10 cellular contexts compared by ENCODE assay signal in the genomic region with DNA sequence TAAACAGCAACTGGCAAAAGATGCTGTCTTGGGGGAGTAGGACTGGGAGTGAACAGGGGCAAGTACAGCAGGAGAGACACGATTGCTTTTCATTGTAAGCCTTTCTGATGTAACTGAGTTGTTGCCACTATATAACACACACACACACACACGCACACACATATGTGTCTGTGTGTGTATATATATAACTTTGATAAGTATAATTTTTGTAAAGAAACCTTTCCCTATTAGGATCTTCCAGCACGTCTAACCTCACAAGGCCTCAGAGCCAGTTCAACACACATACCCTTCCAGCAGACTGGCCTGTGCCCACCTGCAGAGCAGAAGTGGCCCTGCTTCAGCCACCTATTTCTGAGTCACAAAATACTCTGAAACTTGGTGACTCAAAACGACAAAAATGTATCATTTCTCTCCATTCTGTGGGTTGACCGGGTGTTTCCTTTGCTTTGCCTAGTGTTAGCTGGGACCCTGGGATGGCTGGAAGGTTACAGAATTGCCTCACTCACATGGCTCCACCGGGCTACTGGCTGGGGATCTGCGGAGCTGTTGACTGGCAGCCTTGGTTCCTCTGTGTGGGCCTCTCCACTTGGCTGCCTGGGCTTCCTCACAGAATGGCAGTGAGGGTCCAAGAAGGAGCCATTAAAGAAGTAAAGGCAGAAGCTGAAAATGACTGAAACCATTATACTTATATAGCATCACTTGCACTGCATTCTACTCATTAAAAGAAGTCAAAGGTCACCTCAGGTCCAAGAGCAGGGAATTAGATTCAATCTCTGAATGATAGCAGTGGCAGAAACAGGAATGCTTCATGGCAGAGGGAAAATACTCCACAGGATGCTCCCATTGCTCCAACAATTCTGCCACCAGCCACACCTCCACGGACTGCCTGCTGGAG.
DNase-seq lines count a peak whose midpoint lies in the region; ATAC-seq and TF ChIP-seq lines count a peak whose summit lies in the region.
"Had no signal": no experiment of that assay in that cellular context is flagged by ENCODE, and none has a peak within 500 bp of the region (broad histone marks: within the 10 kb centered on the region; RNA-seq: fewer than 3 reads in every experiment).

No MANE protein-coding gene starts in this region.

- H3K4me3 Mint-ChIP-seq in natural killer cell treated with Interleukin-12 subunit alpha and Interleukin-12 subunit beta and Interleukin-15 and Interleukin-18, amount 100 ng/mL, for 72 hours: no peak overlapping the region
- no peak overlapping the region for H3K4me3 Mint-ChIP-seq in natural killer cell
- H3K4me3 Mint-ChIP-seq in activated CD4-positive, alpha-beta memory T cell treated with anti-CD3 and anti-CD28 coated beads for 36 hours: no peak overlapping the region
- H3K4me3 Mint-ChIP-seq: activated naive CD4-positive, alpha-beta T cell treated with anti-CD3 and anti-CD28 coated beads, Interleukin-2, amount 50 U/mL, for 24 hours had no signal

- H3K27me3 ChIP-seq in stomach: no peaks in the 10 kb centered on the region

- 84 to 92% (median 88%) methylated on average over 8 of the region's 8 CpGs for WGBS in stomach, 5 donors

- intact Hi-C loops in natural killer cell (cut with micrococcal nuclease): no loop called here
- intact Hi-C loops in activated CD4-positive, alpha-beta memory T cell treated with anti-CD3 and anti-CD28 coated beads for 36 hours (cut with micrococcal nuclease): loop anchor here (1.0 to 10.0 kb wide), 2 partner anchors 69 to 166 kb away; no protein-coding TSS in a partner anchor
- intact Hi-C loops in stomach (cut with DNase I; ENCODE audit: low total_unique reads): no loop called here

- TF ChIP-seq CTCF in natural killer cell (IDR thresholded peaks at IDR 0.05) (no peak), stomach (IDR thresholded peaks at IDR 0.05) (no peak)

- peak; percentile 17 to 81 for ATAC-seq in natural killer cell treated with Interleukin-12 subunit alpha and Interleukin-12 subunit beta and Interleukin-15 and Interleukin-18, amount 100 ng/mL, for 72 hours
- no peak for ATAC-seq in natural killer cell
- ATAC-seq in HG02798 (IDR thresholded peaks at IDR 0.05; ENCODE audit: poor library complexity, unreplicated experiment): peak; percentile 89

- no peaks in the 10 kb centered on the region for H3K9me3 ChIP-seq in stomach

- no peaks in the 10 kb centered on the region for H3K27me3 Mint-ChIP-seq in natural killer cell treated with Interleukin-12 subunit alpha and Interleukin-12 subunit beta and Interleukin-15 and Interleukin-18, amount 100 ng/mL, for 72 hours
- H3K27me3 Mint-ChIP-seq in natural killer cell (ENCODE audit: low read depth in 2 of 2): no peaks in the 10 kb centered on the region
- H3K27me3 Mint-ChIP-seq in activated CD4-positive, alpha-beta memory T cell treated with anti-CD3 and anti-CD28 coated beads for 36 hours: no peaks in the 10 kb centered on the region
- H3K27me3 Mint-ChIP-seq: activated naive CD4-positive, alpha-beta T cell treated with anti-CD3 and anti-CD28 coated beads, Interleukin-2, amount 50 U/mL, for 24 hours had no signal

- peak overlapping the region in 3 of 5 donors; percentile 30 to 56 (median 41) for H3K27ac ChIP-seq in stomach

- no peaks in the 10 kb centered on the region for H3K9me3 Mint-ChIP-seq in natural killer cell treated with Interleukin-12 subunit alpha and Interleukin-12 subunit beta and Interleukin-15 and Interleukin-18, amount 100 ng/mL, for 72 hours
- no peaks in the 10 kb centered on the region for H3K9me3 Mint-ChIP-seq in natural killer cell
- no peaks in the 10 kb centered on the region for H3K9me3 Mint-ChIP-seq in activated CD4-positive, alpha-beta memory T cell treated with anti-CD3 and anti-CD28 coated beads for 36 hours
- H3K9me3 Mint-ChIP-seq: activated naive CD4-positive, alpha-beta T cell treated with anti-CD3 and anti-CD28 coated beads, Interleukin-2, amount 50 U/mL, for 24 hours had no signal

- no peak for TF ChIP-seq POLR2A in stomach (IDR thresholded peaks at IDR 0.05)

- TF ChIP-seq EP300 in stomach (IDR thresholded peaks at IDR 0.05): no peak

- H3K4me3 ChIP-seq in stomach: no peak overlapping the region

- no peak overlapping the region for H3K27ac Mint-ChIP-seq in natural killer cell treated with Interleukin-12 subunit alpha and Interleukin-12 subunit beta and Interleukin-15 and Interleukin-18, amount 100 ng/mL, for 72 hours
- no peak overlapping the region for H3K27ac Mint-ChIP-seq in natural killer cell
- H3K27ac Mint-ChIP-seq in activated CD4-positive, alpha-beta memory T cell treated with anti-CD3 and anti-CD28 coated beads for 36 hours: no peak overlapping the region

- H3K4me1 ChIP-seq in stomach: peaks cover 17 to 41% (median 29%) of the 10 kb centered on the region in 4 donors

- POLR2A ChIA-PET in activated CD4-positive, alpha-beta memory T cell treated with anti-CD3 and anti-CD28 coated beads for 36 hours (lab: Charles Lee): interaction anchor here (0.7 kb wide), 1 partner anchor 144 kb away, joined by 4 read pairs; no protein-coding TSS in a partner anchor

- DNase-seq in natural killer cell treated with Interleukin-12 subunit alpha and Interleukin-12 subunit beta and Interleukin-15 and Interleukin-18, amount 100 ng/mL, for 72 hours (ENCODE audit: low spot score): no peak
- DNase-seq in natural killer cell (no peak), stomach (no peak), NCI-H1417 treated with DMSO at 0.1 percent for 48 hours (lab: John Stamatoyannopoulos, UW) (no peak), DMS153 treated with DMSO at 0.1 percent for 48 hours (lab: John Stamatoyannopoulos, UW; ENCODE audit: unreplicated experiment) (no peak), NCI-H524 treated with DMSO at 0.1 percent for 48 hours (lab: John Stamatoyannopoulos, UW) (no peak)
- DNase-seq in activated CD4-positive, alpha-beta memory T cell treated with anti-CD3 and anti-CD28 coated beads for 36 hours: peak; percentile 64
- DNase-seq: NCI-H2029 treated with DMSO at 0.1 percent for 48 hours had no signal

- H3K36me3 ChIP-seq in stomach: no peaks in the 10 kb centered on the region

- CTCF ChIA-PET in activated CD4-positive, alpha-beta memory T cell treated with anti-CD3 and anti-CD28 coated beads for 36 hours (lab: Charles Lee): no interaction called here

- no peaks in the 10 kb centered on the region for H3K4me1 Mint-ChIP-seq in natural killer cell treated with Interleukin-12 subunit alpha and Interleukin-12 subunit beta and Interleukin-15 and Interleukin-18, amount 100 ng/mL, for 72 hours (ENCODE audit: low read depth in 2 of 2)
- H3K4me1 Mint-ChIP-seq in natural killer cell: no peaks in the 10 kb centered on the region
- H3K4me1 Mint-ChIP-seq in activated CD4-positive, alpha-beta memory T cell treated with anti-CD3 and anti-CD28 coated beads for 36 hours (ENCODE audit: low read depth): peaks cover 12% of the 10 kb centered on the region
- H3K4me1 Mint-ChIP-seq: activated naive CD4-positive, alpha-beta T cell treated with anti-CD3 and anti-CD28 coated beads, Interleukin-2, amount 50 U/mL, for 24 hours had no signal

- no peaks in the 10 kb centered on the region for H3K36me3 Mint-ChIP-seq in natural killer cell treated with Interleukin-12 subunit alpha and Interleukin-12 subunit beta and Interleukin-15 and Interleukin-18, amount 100 ng/mL, for 72 hours
- no peaks in the 10 kb centered on the region for H3K36me3 Mint-ChIP-seq in natural killer cell
- H3K36me3 Mint-ChIP-seq in activated CD4-positive, alpha-beta memory T cell treated with anti-CD3 and anti-CD28 coated beads for 36 hours: no peaks in the 10 kb centered on the region
- H3K36me3 Mint-ChIP-seq: activated naive CD4-positive, alpha-beta T cell treated with anti-CD3 and anti-CD28 coated beads, Interleukin-2, amount 50 U/mL, for 24 hours had no signal

Comparison
In these comparisons a context has a peak if more than half of its experiments do, and no peak if none do; other contexts are left out.
1. ATAC-seq: peak in natural killer cell treated with Interleukin-12 subunit alpha and Interleukin-12 subunit beta and Interleukin-15 and Interleukin-18, amount 100 ng/mL, for 72 hours (2 of 2) and HG02798 (single experiment); none in natural killer cell (0 of 3).